In genomic region chr9:18463991-18464390, GRCh38 we compare ENCODE assay signal across 33 cellular contexts. TPM values are rescaled to one million over a fixed set of nuclear protein-coding genes. Genes with fewer than 3 reads are reported as not detected.
DNase-seq lines count a peak whose midpoint lies in the region; ATAC-seq and TF ChIP-seq lines count a peak whose summit lies in the region.
"Had no signal": no experiment of that assay in that cellular context is flagged by ENCODE, and none has a peak within 500 bp of the region (broad histone marks: within the 10 kb centered on the region; RNA-seq: fewer than 3 reads in every experiment).

No MANE protein-coding gene starts in this region.

- H3K9me2 ChIP-seq in PC-3 (replicated peaks; ENCODE audit: low read length): no peaks in the 10 kb centered on the region

- H4K20me1 ChIP-seq in PC-3 (ENCODE audit: low read length): no peaks in the 10 kb centered on the region
- no peaks in the 10 kb centered on the region for H4K20me1 ChIP-seq in fibroblast of lung (ENCODE audit: control insufficient read depth, extremely low read depth, insufficient read depth, low read length)
- H4K20me1 ChIP-seq: BLaER1 treated with 17β-estradiol and CSF1 and Interleukin-3, amounts not matched to agents 10 nM and 100 nM had no signal

- H3K36me3 ChIP-seq in PC-3 (ENCODE audit: low read depth, low read length) (no peaks in the 10 kb centered on the region), fibroblast of lung (ENCODE audit: control insufficient read depth, insufficient read depth, low read length) (no peaks in the 10 kb centered on the region)
- H3K36me3 ChIP-seq: adrenal gland; BLaER1 treated with 17β-estradiol and CSF1 and Interleukin-3, amounts not matched to agents 10 nM and 100 nM; heart right ventricle; prostate gland; sigmoid colon; tibial nerve had no signal

- intact Hi-C loops in PC-3 (cut with micrococcal nuclease): loop anchor here (5.0 kb wide), 1 partner anchor 168 kb away; no protein-coding TSS in a partner anchor

- no peak overlapping the region for H3K27ac Mint-ChIP-seq in activated naive CD8-positive, alpha-beta T cell treated with anti-CD3 and anti-CD28 coated beads for 36 hours
- H3K27ac Mint-ChIP-seq: activated CD4-positive, alpha-beta memory T cell treated with anti-CD3 and anti-CD28 coated beads, Interleukin-2, amount 10 ng/mL, durations not matched to agents 7 days and 5 days; activated naive CD4-positive, alpha-beta T cell treated with anti-CD3 and anti-CD28 coated beads for 36 hours; activated T-helper 1 cell treated with anti-CD3 and anti-CD28 coated beads, Interleukin-12 subunit alpha, Interleukin-12 subunit beta, Interleukin-2, Interleukin-4 antibody, amounts not matched to agents 30 ng/mL and 10 ng/mL and 1 ng/mL, durations not matched to agents 14 hours and 24 hours and 36 hours; brain; natural killer cell; T-helper 2 cell treated with Interferon-gamma antibody and Interleukin-4, amounts not matched to agents 5 μg/mL and 100 μg/mL, for 36 hours had no signal

- H3K9ac ChIP-seq in PC-3 (ENCODE audit: low read length) (no peak overlapping the region), fibroblast of lung (ENCODE audit: insufficient read depth, low read length) (no peak overlapping the region)
- H3K9ac ChIP-seq: BLaER1 treated with 17β-estradiol and CSF1 and Interleukin-3, amounts not matched to agents 10 nM and 100 nM had no signal

- H3K27ac ChIP-seq in PC-3 (ENCODE audit: low read length) (no peak overlapping the region), fibroblast of lung (ENCODE audit: insufficient read depth, low read length) (no peak overlapping the region)
- H3K27ac ChIP-seq: adrenal gland; BLaER1 treated with 17β-estradiol and CSF1 and Interleukin-3, amounts not matched to agents 10 nM and 100 nM; dorsolateral prefrontal cortex; heart right ventricle; prostate gland; sigmoid colon; tibial nerve had no signal

- H3K4me1 ChIP-seq in PC-3 (ENCODE audit: insufficient read depth, low read length): peaks cover 29% of the 10 kb centered on the region
- H3K4me1 ChIP-seq in fibroblast of lung (ENCODE audit: control insufficient read depth, extremely low read depth, insufficient read depth, low read length): peaks cover 3% of the 10 kb centered on the region
- H3K4me1 ChIP-seq: adrenal gland; BLaER1 treated with 17β-estradiol and CSF1 and Interleukin-3, amounts not matched to agents 10 nM and 100 nM; heart right ventricle; prostate gland; sigmoid colon had no signal

- no peak for TF ChIP-seq CTCF in PC-3 (conservative IDR thresholded peaks at IDR 0.05; ENCODE audit: low read depth, low read length)
- TF ChIP-seq CTCF in fibroblast of lung (conservative IDR thresholded peaks at IDR 0.05 in 1 of 2, IDR thresholded peaks at IDR 0.05 in 1 of 2; ENCODE audit: low read depth in 1 of 2, low read length in 2 of 2): no peak

- no peaks in the 10 kb centered on the region for H3K27me3 ChIP-seq in PC-3 (ENCODE audit: low read length)
- H3K27me3 ChIP-seq in fibroblast of lung (ENCODE audit: control insufficient read depth, insufficient read depth, low read length): no peaks in the 10 kb centered on the region
- H3K27me3 ChIP-seq: adrenal gland; BLaER1 treated with 17β-estradiol and CSF1 and Interleukin-3, amounts not matched to agents 10 nM and 100 nM; heart right ventricle; sigmoid colon; tibial nerve had no signal

- no peaks in the 10 kb centered on the region for H3K4me1 Mint-ChIP-seq in activated naive CD8-positive, alpha-beta T cell treated with anti-CD3 and anti-CD28 coated beads for 36 hours
- H3K4me1 Mint-ChIP-seq: activated CD4-positive, alpha-beta memory T cell treated with anti-CD3 and anti-CD28 coated beads, Interleukin-2, amount 10 ng/mL, durations not matched to agents 7 days and 5 days; brain; natural killer cell had no signal

- H3K9me3 Mint-ChIP-seq in activated naive CD8-positive, alpha-beta T cell treated with anti-CD3 and anti-CD28 coated beads for 36 hours: no peaks in the 10 kb centered on the region
- H3K9me3 Mint-ChIP-seq: activated CD4-positive, alpha-beta memory T cell treated with anti-CD3 and anti-CD28 coated beads, Interleukin-2, amount 10 ng/mL, durations not matched to agents 7 days and 5 days; activated naive CD4-positive, alpha-beta T cell treated with anti-CD3 and anti-CD28 coated beads for 36 hours; activated T-helper 1 cell treated with anti-CD3 and anti-CD28 coated beads, Interleukin-12 subunit alpha, Interleukin-12 subunit beta, Interleukin-2, Interleukin-4 antibody, amounts not matched to agents 30 ng/mL and 10 ng/mL and 1 ng/mL, durations not matched to agents 14 hours and 24 hours and 36 hours; T-helper 2 cell treated with Interferon-gamma antibody and Interleukin-4, amounts not matched to agents 5 μg/mL and 100 μg/mL, for 36 hours had no signal

- CTCF ChIA-PET in PC-3 (lab: Charles Lee): interaction anchor here (0.6 kb wide), 1 partner anchor 209 kb away, joined by 3 read pairs; no protein-coding TSS in a partner anchor

- no peak overlapping the region for H3K4me3 Mint-ChIP-seq in activated naive CD8-positive, alpha-beta T cell treated with anti-CD3 and anti-CD28 coated beads for 36 hours
- H3K4me3 Mint-ChIP-seq: activated CD4-positive, alpha-beta memory T cell treated with anti-CD3 and anti-CD28 coated beads, Interleukin-2, amount 10 ng/mL, durations not matched to agents 7 days and 5 days; activated naive CD4-positive, alpha-beta T cell treated with anti-CD3 and anti-CD28 coated beads for 36 hours; activated T-helper 1 cell treated with anti-CD3 and anti-CD28 coated beads, Interleukin-12 subunit alpha, Interleukin-12 subunit beta, Interleukin-2, Interleukin-4 antibody, amounts not matched to agents 30 ng/mL and 10 ng/mL and 1 ng/mL, durations not matched to agents 14 hours and 24 hours and 36 hours; brain; natural killer cell; T-helper 2 cell treated with Interferon-gamma antibody and Interleukin-4, amounts not matched to agents 5 μg/mL and 100 μg/mL, for 36 hours had no signal

- no TSS peak for BruUV-seq in PC-3 (replicated peaks; lab: Mats Ljungman, UMichigan)

- no peaks in the 10 kb centered on the region for H3K36me3 Mint-ChIP-seq in activated naive CD8-positive, alpha-beta T cell treated with anti-CD3 and anti-CD28 coated beads for 36 hours
- H3K36me3 Mint-ChIP-seq: brain, natural killer cell had no signal

- ATAC-seq in PC-3 (peak; percentile 29; the same call in 1 of the 2 replicates), GM18519 (IDR thresholded peaks at IDR 0.05; ENCODE audit: low FRiP score, unreplicated experiment) (no peak), GM18511 (IDR thresholded peaks at IDR 0.05; ENCODE audit: unreplicated experiment) (no peak)
- ATAC-seq: heart right ventricle, K562, mucosa of descending colon, natural killer cell had no signal

- H3K9me3 ChIP-seq in PC-3 (ENCODE audit: low read length): no peaks in the 10 kb centered on the region
- H3K9me3 ChIP-seq in fibroblast of lung (ENCODE audit: control insufficient read depth, insufficient read depth, low read depth, low read length): no peaks in the 10 kb centered on the region
- H3K9me3 ChIP-seq: adrenal gland; BLaER1 treated with 17β-estradiol and CSF1 and Interleukin-3, amounts not matched to agents 10 nM and 100 nM; mucosa of descending colon; prostate gland; sigmoid colon; tibial nerve had no signal

- DNase-seq in ELR (ENCODE audit: low read depth): peak; percentile 90
- peak; percentile 61 for DNase-seq in PC-3
- DNase-seq in fibroblast of lung (ENCODE audit: low read depth in 2 of 2): peak; percentile 40 to 56
- peak; percentile 83 for DNase-seq in kidney tubule cell (ENCODE audit: low spot score)
- DNase-seq in activated naive CD8-positive, alpha-beta T cell treated with anti-CD3 and anti-CD28 coated beads for 36 hours: no peak
- DNase-seq: activated CD4-positive, alpha-beta memory T cell treated with anti-CD3 and anti-CD28 coated beads, Interleukin-2, amount 10 ng/mL, durations not matched to agents 7 days and 5 days; activated CD8-positive, alpha-beta memory T cell treated with anti-CD3 and anti-CD28 coated beads, Interleukin-2, amount 50 U/mL, for 4 hours; activated naive CD4-positive, alpha-beta T cell treated with anti-CD3 and anti-CD28 coated beads for 36 hours; adrenal gland; cerebellar nuclear complex; DMS153; dorsolateral prefrontal cortex; GOT3; heart right ventricle; mucosa of descending colon; natural killer cell; NCI-H1105 treated with DMSO at 0.1 percent for 48 hours; NCI-H1930; NCI-H524 treated with DMSO at 0.1 percent for 48 hours; nucleus accumbens; SHP77; sigmoid colon; stimulated activated CD4-positive, alpha-beta T cell treated with anti-CD3 and anti-CD28 coated beads, Interleukin-4, amount 100 ng/mL, for 24 hours had no signal

- no peak overlapping the region for H3K4me3 ChIP-seq in PC-3 (ENCODE audit: low read length)
- H3K4me3 ChIP-seq in fibroblast of lung (replicated peaks in 1 of 4; ENCODE audit: control extremely low read depth in 1 of 4, insufficient read depth in 1 of 4, low read depth in 3 of 4, low read length in 4 of 4): no peak overlapping the region
- H3K4me3 ChIP-seq: adrenal gland; BLaER1 treated with 17β-estradiol and CSF1 and Interleukin-3, amounts not matched to agents 10 nM and 100 nM; dorsolateral prefrontal cortex; heart right ventricle; K562; lung; mucosa of descending colon; prostate gland; sigmoid colon; tibial nerve had no signal

- H2AFZ ChIP-seq in PC-3 (ENCODE audit: low read length) (no peak overlapping the region), fibroblast of lung (ENCODE audit: low read length) (no peak overlapping the region)

- no peaks in the 10 kb centered on the region for H3F3A ChIP-seq in PC-3 (ENCODE audit: low read length, unreplicated experiment)

- peaks cover 12% of the 10 kb centered on the region for H3K27me3 Mint-ChIP-seq in activated naive CD8-positive, alpha-beta T cell treated with anti-CD3 and anti-CD28 coated beads for 36 hours
- H3K27me3 Mint-ChIP-seq: activated CD4-positive, alpha-beta memory T cell treated with anti-CD3 and anti-CD28 coated beads, Interleukin-2, amount 10 ng/mL, durations not matched to agents 7 days and 5 days; brain had no signal

- H3K79me2 ChIP-seq in PC-3 (ENCODE audit: low read length): no peaks in the 10 kb centered on the region
- no peaks in the 10 kb centered on the region for H3K79me2 ChIP-seq in fibroblast of lung (ENCODE audit: control insufficient read depth, insufficient read depth, low read length)

- no peak overlapping the region for H3K4me2 ChIP-seq in PC-3 (ENCODE audit: low read length)
- no peak overlapping the region for H3K4me2 ChIP-seq in fibroblast of lung (ENCODE audit: extremely low read depth, insufficient read depth, low read length)
- H3K4me2 ChIP-seq: BLaER1 treated with 17β-estradiol and CSF1 and Interleukin-3, amounts not matched to agents 10 nM and 100 nM had no signal

- POLR2A ChIA-PET in PC-3 (lab: Charles Lee; ENCODE audit: unreplicated experiment): interaction anchor here (0.6 kb wide), 1 partner anchor 262 kb away, joined by 6 read pairs; no protein-coding TSS in a partner anchor

RNA-seq across cellular contexts. Expression of gene ADAMTSL1, which starts 10.0 kb away (rescaled TPM):
- 0.26 TPM in 1 of 2 replicates, not detected in the other for total RNA-seq in PC-3 (2014; rRNA removed)
- total RNA-seq in fibroblast of lung: 11.6 and 27.9 TPM in 2 replicates
- 19.3 and 48.4 TPM in 2 replicates for polyA plus RNA-seq in fibroblast of lung
- polyA plus RNA-seq in fibroblast of lung (2012): 12.5 and 30.9 TPM in 2 replicates
- polyA minus RNA-seq in fibroblast of lung (ENCODE audit: low replicate concordance): 36.2 and 101 TPM in 2 replicates
- total RNA-seq in activated naive CD8-positive, alpha-beta T cell treated with anti-CD3 and anti-CD28 coated beads for 36 hours: not detected
- total RNA-seq: activated CD4-positive, alpha-beta memory T cell treated with anti-CD3 and anti-CD28 coated beads, Interleukin-2, amount 10 ng/mL, durations not matched to agents 7 days and 5 days; activated naive CD4-positive, alpha-beta T cell treated with anti-CD3 and anti-CD28 coated beads for 36 hours; activated T-helper 1 cell treated with anti-CD3 and anti-CD28 coated beads, Interleukin-12 subunit alpha, Interleukin-12 subunit beta, Interleukin-2, Interleukin-4 antibody, amounts not matched to agents 30 ng/mL and 10 ng/mL and 1 ng/mL, durations not matched to agents 14 hours and 24 hours and 36 hours; K562; natural killer cell had no signal

Comparison
In these comparisons a context has a peak if more than half of its experiments do, and no peak if none do; other contexts are left out.
1. RNA of gene ADAMTSL1, which starts 10.0 kb away (total RNA-seq): 11.6 to 27.9 TPM in fibroblast of lung; 0.26 TPM in PC-3 and not detected in activated naive CD8-positive, alpha-beta T cell treated with anti-CD3 and anti-CD28 coated beads for 36 hours; every median in the first group is over 10 times any median in the second.